Comparison of ENCODE assay signal across 2 cellular contexts in the genomic region with DNA sequence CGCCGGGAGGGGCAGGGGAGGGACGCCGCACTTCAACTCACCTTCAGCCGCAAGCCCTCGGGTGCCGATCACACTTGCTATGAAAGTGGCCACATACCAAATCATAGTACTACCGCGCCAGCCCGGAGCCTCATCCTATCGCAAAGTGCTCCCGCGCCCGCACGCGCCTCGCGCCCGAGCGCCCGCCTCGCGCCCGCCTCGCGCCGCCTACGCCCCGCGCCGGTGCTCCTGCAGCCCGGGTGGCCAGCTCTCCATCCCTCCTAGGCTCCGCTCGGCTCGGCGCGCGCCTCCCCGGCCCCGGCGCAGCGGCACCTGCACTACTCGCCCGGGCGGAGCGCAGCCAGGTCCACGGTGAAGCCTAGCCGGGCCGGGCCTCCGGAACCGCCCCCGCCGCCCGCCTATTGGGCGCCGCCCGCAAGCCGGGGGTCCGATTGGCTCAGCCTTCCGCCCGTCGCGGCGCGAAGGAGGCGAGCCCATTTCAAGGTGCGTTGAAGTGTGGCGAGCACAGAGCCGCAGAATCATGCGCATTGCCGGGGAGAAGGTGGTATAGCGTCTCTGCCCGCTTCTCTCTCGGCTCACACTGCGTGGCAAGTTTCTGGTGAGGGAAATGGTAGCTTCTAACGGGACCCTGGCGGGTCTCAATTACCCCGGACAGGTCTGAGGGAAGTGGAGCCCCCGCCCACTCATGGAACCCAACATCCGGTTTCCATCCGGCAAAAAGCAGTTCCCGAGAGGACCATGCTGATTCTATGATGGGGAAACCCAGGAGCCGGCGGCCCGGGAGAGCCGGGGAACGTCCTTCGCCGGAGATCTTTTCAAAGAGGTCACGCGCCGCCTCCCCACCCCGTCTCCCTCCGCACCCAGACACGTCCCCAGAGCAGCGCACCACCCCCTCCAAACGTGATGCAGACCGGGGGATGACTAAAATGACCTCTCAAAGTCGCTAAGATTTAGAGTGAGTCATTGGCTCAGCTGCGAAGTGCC.
TF ChIP-seq lines count a peak whose summit lies in the region.

A gene with protein sequence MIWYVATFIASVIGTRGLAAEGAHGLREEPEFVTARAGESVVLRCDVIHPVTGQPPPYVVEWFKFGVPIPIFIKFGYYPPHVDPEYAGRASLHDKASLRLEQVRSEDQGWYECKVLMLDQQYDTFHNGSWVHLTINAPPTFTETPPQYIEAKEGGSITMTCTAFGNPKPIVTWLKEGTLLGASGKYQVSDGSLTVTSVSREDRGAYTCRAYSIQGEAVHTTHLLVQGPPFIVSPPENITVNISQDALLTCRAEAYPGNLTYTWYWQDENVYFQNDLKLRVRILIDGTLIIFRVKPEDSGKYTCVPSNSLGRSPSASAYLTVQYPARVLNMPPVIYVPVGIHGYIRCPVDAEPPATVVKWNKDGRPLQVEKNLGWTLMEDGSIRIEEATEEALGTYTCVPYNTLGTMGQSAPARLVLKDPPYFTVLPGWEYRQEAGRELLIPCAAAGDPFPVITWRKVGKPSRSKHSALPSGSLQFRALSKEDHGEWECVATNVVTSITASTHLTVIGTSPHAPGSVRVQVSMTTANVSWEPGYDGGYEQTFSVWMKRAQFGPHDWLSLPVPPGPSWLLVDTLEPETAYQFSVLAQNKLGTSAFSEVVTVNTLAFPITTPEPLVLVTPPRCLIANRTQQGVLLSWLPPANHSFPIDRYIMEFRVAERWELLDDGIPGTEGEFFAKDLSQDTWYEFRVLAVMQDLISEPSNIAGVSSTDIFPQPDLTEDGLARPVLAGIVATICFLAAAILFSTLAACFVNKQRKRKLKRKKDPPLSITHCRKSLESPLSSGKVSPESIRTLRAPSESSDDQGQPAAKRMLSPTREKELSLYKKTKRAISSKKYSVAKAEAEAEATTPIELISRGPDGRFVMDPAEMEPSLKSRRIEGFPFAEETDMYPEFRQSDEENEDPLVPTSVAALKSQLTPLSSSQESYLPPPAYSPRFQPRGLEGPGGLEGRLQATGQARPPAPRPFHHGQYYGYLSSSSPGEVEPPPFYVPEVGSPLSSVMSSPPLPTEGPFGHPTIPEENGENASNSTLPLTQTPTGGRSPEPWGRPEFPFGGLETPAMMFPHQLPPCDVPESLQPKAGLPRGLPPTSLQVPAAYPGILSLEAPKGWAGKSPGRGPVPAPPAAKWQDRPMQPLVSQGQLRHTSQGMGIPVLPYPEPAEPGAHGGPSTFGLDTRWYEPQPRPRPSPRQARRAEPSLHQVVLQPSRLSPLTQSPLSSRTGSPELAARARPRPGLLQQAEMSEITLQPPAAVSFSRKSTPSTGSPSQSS (N-terminal part only) (minus strand): TSS at position 319 of the 984 bp plus-strand sequence. CDS start 214 bp downstream, at position 105.

TF ChIP-seq in HCT116, 20 proteins besides CTCF, POLR2A, EP300 and RAD21:
- TF ChIP-seq JUND (IDR thresholded peaks at IDR 0.05) (no peak), CBX3 (IDR thresholded peaks at IDR 0.05; ENCODE audit: low read depth) (no peak), POLR2AphosphoS5 (IDR thresholded peaks at IDR 0.05; ENCODE audit: low read depth, low read length) (peak; percentile 75), EGR1 (IDR thresholded peaks at IDR 0.05; ENCODE audit: low read depth) (peak; percentile 82), SIN3A (IDR thresholded peaks at IDR 0.05; ENCODE audit: low read depth) (no peak), ELF1 (IDR thresholded peaks at IDR 0.05; ENCODE audit: borderline replicate concordance, low read depth) (no peak), SP1 (IDR thresholded peaks at IDR 0.05; ENCODE audit: low read depth) (peak; percentile 95), EZH2 (IDR thresholded peaks at IDR 0.05) (no peak), ZFX (IDR thresholded peaks at IDR 0.05) (peak; percentile 35; the same call in 1 of the 2 replicates), CEBPB (IDR thresholded peaks at IDR 0.05; ENCODE audit: low read depth) (no peak), ZNF274 (IDR thresholded peaks at IDR 0.05; ENCODE audit: low read depth, low read length) (no peak), YY1 (IDR thresholded peaks at IDR 0.05; ENCODE audit: extremely low read depth, insufficient replicate concordance, low read depth, low read length) (peak; percentile 10)
- TF ChIP-seq, protein P1, sequence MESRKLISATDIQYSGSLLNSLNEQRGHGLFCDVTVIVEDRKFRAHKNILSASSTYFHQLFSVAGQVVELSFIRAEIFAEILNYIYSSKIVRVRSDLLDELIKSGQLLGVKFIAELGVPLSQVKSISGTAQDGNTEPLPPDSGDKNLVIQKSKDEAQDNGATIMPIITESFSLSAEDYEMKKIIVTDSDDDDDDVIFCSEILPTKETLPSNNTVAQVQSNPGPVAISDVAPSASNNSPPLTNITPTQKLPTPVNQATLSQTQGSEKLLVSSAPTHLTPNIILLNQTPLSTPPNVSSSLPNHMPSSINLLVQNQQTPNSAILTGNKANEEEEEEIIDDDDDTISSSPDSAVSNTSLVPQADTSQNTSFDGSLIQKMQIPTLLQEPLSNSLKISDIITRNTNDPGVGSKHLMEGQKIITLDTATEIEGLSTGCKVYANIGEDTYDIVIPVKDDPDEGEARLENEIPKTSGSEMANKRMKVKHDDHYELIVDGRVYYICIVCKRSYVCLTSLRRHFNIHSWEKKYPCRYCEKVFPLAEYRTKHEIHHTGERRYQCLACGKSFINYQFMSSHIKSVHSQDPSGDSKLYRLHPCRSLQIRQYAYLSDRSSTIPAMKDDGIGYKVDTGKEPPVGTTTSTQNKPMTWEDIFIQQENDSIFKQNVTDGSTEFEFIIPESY (IDR thresholded peaks at IDR 0.05; ENCODE audit: extremely low read depth, insufficient replicate concordance, low read length), result no peak
- TF ChIP-seq, protein P2, sequence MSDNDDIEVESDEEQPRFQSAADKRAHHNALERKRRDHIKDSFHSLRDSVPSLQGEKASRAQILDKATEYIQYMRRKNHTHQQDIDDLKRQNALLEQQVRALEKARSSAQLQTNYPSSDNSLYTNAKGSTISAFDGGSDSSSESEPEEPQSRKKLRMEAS (IDR thresholded peaks at IDR 0.05), result peak; percentile 60
- TF ChIP-seq, protein P3, sequence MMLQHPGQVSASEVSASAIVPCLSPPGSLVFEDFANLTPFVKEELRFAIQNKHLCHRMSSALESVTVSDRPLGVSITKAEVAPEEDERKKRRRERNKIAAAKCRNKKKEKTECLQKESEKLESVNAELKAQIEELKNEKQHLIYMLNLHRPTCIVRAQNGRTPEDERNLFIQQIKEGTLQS (IDR thresholded peaks at IDR 0.05), result no peak

TF ChIP-seq in WTC11, 78 proteins besides CTCF, POLR2A, EP300 and RAD21 (continues in another document):
- no peak; the same call in 1 of the 2 replicates for TF ChIP-seq ZBTB21 (CRISPR knock-in tag; IDR thresholded peaks at IDR 0.05; ENCODE audit: borderline replicate concordance)
- TF ChIP-seq, protein P4, sequence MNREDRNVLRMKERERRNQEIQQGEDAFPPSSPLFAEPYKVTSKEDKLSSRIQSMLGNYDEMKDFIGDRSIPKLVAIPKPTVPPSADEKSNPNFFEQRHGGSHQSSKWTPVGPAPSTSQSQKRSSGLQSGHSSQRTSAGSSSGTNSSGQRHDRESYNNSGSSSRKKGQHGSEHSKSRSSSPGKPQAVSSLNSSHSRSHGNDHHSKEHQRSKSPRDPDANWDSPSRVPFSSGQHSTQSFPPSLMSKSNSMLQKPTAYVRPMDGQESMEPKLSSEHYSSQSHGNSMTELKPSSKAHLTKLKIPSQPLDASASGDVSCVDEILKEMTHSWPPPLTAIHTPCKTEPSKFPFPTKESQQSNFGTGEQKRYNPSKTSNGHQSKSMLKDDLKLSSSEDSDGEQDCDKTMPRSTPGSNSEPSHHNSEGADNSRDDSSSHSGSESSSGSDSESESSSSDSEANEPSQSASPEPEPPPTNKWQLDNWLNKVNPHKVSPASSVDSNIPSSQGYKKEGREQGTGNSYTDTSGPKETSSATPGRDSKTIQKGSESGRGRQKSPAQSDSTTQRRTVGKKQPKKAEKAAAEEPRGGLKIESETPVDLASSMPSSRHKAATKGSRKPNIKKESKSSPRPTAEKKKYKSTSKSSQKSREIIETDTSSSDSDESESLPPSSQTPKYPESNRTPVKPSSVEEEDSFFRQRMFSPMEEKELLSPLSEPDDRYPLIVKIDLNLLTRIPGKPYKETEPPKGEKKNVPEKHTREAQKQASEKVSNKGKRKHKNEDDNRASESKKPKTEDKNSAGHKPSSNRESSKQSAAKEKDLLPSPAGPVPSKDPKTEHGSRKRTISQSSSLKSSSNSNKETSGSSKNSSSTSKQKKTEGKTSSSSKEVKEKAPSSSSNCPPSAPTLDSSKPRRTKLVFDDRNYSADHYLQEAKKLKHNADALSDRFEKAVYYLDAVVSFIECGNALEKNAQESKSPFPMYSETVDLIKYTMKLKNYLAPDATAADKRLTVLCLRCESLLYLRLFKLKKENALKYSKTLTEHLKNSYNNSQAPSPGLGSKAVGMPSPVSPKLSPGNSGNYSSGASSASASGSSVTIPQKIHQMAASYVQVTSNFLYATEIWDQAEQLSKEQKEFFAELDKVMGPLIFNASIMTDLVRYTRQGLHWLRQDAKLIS (CRISPR knock-in tag; IDR thresholded peaks at IDR 0.05; ENCODE audit: borderline replicate concordance), result no peak
- TF ChIP-seq NR1H2 (CRISPR knock-in tag; IDR thresholded peaks at IDR 0.05), result no peak
- no peak for TF ChIP-seq PRRX2 (CRISPR knock-in tag; IDR thresholded peaks at IDR 0.05)
- TF ChIP-seq, protein P5, sequence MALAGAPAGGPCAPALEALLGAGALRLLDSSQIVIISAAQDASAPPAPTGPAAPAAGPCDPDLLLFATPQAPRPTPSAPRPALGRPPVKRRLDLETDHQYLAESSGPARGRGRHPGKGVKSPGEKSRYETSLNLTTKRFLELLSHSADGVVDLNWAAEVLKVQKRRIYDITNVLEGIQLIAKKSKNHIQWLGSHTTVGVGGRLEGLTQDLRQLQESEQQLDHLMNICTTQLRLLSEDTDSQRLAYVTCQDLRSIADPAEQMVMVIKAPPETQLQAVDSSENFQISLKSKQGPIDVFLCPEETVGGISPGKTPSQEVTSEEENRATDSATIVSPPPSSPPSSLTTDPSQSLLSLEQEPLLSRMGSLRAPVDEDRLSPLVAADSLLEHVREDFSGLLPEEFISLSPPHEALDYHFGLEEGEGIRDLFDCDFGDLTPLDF (CRISPR knock-in tag; IDR thresholded peaks at IDR 0.05), result no peak
- no peak for TF ChIP-seq FOXK1 (CRISPR knock-in tag; IDR thresholded peaks at IDR 0.05)
- TF ChIP-seq, protein P6, sequence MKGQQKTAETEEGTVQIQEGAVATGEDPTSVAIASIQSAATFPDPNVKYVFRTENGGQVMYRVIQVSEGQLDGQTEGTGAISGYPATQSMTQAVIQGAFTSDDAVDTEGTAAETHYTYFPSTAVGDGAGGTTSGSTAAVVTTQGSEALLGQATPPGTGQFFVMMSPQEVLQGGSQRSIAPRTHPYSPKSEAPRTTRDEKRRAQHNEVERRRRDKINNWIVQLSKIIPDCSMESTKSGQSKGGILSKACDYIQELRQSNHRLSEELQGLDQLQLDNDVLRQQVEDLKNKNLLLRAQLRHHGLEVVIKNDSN (CRISPR knock-in tag; IDR thresholded peaks at IDR 0.05), result peak; percentile 24; the same call in 1 of the 2 replicates
- TF ChIP-seq, protein P7, sequence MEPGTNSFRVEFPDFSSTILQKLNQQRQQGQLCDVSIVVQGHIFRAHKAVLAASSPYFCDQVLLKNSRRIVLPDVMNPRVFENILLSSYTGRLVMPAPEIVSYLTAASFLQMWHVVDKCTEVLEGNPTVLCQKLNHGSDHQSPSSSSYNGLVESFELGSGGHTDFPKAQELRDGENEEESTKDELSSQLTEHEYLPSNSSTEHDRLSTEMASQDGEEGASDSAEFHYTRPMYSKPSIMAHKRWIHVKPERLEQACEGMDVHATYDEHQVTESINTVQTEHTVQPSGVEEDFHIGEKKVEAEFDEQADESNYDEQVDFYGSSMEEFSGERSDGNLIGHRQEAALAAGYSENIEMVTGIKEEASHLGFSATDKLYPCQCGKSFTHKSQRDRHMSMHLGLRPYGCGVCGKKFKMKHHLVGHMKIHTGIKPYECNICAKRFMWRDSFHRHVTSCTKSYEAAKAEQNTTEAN (CRISPR knock-in tag; IDR thresholded peaks at IDR 0.05), result 0 out of 2 replicates have a peak, but pooled peaks have one; percentile 61
- TF ChIP-seq, protein P8, sequence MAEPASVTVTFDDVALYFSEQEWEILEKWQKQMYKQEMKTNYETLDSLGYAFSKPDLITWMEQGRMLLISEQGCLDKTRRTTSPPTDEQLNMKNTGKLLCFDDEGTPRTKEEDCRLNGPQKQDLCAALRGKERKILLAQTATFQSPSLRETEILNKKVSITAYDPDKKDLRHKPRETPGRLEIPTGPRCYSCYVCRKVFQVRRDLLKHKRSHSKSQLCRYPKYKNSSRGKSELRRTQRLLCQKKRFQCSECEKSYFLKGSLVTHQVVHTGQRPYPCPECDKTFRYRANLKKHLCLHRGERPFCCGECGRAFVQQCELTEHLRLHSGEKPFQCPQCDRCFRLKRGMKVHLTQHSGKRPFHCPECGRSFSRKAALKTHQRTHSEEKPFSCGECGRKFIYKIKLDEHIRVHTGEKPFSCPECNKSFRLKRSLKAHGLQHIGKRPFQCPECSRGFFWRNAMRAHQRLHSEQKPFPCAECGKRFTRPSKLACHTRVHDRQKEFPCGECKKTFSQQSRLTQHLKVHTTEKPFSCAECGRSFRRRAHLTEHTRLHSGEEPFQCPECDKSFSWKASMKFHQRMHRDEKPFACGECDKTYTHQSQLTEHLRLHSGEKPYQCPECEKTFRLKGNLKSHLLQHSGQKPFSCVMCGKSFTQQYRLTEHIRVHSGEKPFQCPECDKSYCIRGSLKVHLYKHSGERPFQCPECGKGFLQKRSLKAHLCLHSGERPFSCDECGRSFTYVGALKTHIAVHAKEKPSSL (CRISPR knock-in tag; conservative IDR thresholded peaks at IDR 0.05), result no peak
- TF ChIP-seq NFATC4 (CRISPR knock-in tag; IDR thresholded peaks at IDR 0.05), result no peak
- TF ChIP-seq, protein P9, sequence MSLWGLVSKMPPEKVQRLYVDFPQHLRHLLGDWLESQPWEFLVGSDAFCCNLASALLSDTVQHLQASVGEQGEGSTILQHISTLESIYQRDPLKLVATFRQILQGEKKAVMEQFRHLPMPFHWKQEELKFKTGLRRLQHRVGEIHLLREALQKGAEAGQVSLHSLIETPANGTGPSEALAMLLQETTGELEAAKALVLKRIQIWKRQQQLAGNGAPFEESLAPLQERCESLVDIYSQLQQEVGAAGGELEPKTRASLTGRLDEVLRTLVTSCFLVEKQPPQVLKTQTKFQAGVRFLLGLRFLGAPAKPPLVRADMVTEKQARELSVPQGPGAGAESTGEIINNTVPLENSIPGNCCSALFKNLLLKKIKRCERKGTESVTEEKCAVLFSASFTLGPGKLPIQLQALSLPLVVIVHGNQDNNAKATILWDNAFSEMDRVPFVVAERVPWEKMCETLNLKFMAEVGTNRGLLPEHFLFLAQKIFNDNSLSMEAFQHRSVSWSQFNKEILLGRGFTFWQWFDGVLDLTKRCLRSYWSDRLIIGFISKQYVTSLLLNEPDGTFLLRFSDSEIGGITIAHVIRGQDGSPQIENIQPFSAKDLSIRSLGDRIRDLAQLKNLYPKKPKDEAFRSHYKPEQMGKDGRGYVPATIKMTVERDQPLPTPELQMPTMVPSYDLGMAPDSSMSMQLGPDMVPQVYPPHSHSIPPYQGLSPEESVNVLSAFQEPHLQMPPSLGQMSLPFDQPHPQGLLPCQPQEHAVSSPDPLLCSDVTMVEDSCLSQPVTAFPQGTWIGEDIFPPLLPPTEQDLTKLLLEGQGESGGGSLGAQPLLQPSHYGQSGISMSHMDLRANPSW (CRISPR knock-in tag; conservative IDR thresholded peaks at IDR 0.05; ENCODE audit: low read depth), result no peak; the same call in 1 of the 2 replicates
- no peak for TF ChIP-seq ZNF396 (CRISPR knock-in tag; IDR thresholded peaks at IDR 0.05; ENCODE audit: borderline replicate concordance)
- TF ChIP-seq, protein P10, sequence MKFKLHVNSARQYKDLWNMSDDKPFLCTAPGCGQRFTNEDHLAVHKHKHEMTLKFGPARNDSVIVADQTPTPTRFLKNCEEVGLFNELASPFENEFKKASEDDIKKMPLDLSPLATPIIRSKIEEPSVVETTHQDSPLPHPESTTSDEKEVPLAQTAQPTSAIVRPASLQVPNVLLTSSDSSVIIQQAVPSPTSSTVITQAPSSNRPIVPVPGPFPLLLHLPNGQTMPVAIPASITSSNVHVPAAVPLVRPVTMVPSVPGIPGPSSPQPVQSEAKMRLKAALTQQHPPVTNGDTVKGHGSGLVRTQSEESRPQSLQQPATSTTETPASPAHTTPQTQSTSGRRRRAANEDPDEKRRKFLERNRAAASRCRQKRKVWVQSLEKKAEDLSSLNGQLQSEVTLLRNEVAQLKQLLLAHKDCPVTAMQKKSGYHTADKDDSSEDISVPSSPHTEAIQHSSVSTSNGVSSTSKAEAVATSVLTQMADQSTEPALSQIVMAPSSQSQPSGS (CRISPR knock-in tag; IDR thresholded peaks at IDR 0.05; ENCODE audit: borderline replicate concordance, low read depth), result no peak
- no peak for TF ChIP-seq TEAD1 (CRISPR knock-in tag; IDR thresholded peaks at IDR 0.05)
- TF ChIP-seq ELF4 (CRISPR knock-in tag; IDR thresholded peaks at IDR 0.05; ENCODE audit: low read depth), result no peak
- no peak for TF ChIP-seq ZNF232 (CRISPR knock-in tag; IDR thresholded peaks at IDR 0.05)
